2 cellular contexts compared by ENCODE assay signal in the genomic region with DNA sequence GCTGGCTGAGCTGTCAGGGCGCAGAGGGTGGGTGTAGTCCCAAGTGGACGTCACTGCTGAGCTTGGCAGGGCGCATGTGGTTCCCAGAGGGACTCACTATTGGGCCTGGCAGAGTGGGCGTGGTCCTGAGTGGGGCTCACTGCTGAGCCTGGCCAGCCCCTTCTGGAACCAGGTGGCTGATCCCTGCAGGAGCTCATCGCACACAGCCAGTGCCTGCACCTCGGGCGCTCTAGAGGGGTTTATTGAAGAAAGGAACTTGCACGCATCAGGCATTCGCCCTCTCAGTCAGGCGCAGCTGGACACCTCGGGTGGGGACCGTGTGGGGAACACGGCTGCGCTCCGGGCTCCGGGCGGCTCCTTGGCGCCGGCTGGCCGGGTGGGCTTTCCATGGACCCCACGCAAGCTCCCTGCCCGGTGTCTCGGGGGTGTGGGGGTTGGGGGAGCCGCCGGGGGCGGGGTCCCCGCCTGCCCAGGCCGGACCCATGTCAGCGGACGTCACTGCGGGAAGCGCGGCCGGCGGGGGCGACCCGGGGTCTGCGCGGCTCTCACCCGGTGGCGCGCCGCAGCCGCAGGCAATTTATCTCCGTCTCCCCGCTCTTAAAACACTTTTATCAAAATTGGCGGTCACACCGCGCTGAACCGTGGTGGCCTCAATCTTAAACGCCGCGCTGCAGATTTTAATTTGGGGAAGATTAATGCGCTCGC.
TF ChIP-seq lines count a peak whose summit lies in the region.

No MANE protein-coding gene starts in this region.

TF ChIP-seq in IMR-90, 13 proteins besides CTCF, POLR2A, EP300 and RAD21:
- no peak for TF ChIP-seq RFX5 (IDR thresholded peaks at IDR 0.05; ENCODE audit: low read depth, low read length)

TF ChIP-seq in H1, 55 proteins besides CTCF, POLR2A, EP300 and RAD21:
- TF ChIP-seq, protein P1, sequence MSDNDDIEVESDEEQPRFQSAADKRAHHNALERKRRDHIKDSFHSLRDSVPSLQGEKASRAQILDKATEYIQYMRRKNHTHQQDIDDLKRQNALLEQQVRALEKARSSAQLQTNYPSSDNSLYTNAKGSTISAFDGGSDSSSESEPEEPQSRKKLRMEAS (IDR thresholded peaks at IDR 0.05): no peak
- no peak for TF ChIP-seq RNF2 (IDR thresholded peaks at IDR 0.05; ENCODE audit: borderline replicate concordance, low read depth, low read length, missing control alignments, poor library complexity, severe bottlenecking)
- TF ChIP-seq CEBPB (IDR thresholded peaks at IDR 0.05; ENCODE audit: low read depth, low read length): no peak
- no peak for TF ChIP-seq POU5F1 (IDR thresholded peaks at IDR 0.05; ENCODE audit: low read depth, low read length)
- no peak for TF ChIP-seq SAP30 (IDR thresholded peaks at IDR 0.05; ENCODE audit: insufficient read depth, insufficient replicate concordance, low read length)
- no peak for TF ChIP-seq CHD1 (IDR thresholded peaks at IDR 0.05; ENCODE audit: low read depth, low read length)
- TF ChIP-seq ZNF274 (IDR thresholded peaks at IDR 0.05; ENCODE audit: borderline replicate concordance, extremely low read depth, low read length): no peak
- TF ChIP-seq BRCA1 (IDR thresholded peaks at IDR 0.05; ENCODE audit: low read depth, low read length): no peak
